Comparison of ENCODE assay signal across 8 cellular contexts in genomic region chr16:1413684-1414531, GRCh38. TPM values are rescaled to one million over a fixed set of nuclear protein-coding genes. Genes with fewer than 3 reads are reported as not detected.
DNase-seq lines count a peak whose midpoint lies in the region; ATAC-seq and TF ChIP-seq lines count a peak whose summit lies in the region.

No MANE protein-coding gene starts in this region.

- peak overlapping the region; percentile 24 for H4K12ac ChIP-seq in trophoblast cell (ENCODE audit: low read depth, low read length)

- peak overlapping the region; percentile 80 for H3K4ac ChIP-seq in trophoblast cell (ENCODE audit: low read depth, low read length)

- H4K8ac ChIP-seq in trophoblast cell (ENCODE audit: low read depth, low read length), result peak overlapping the region; percentile 82

- H2AK5ac ChIP-seq in trophoblast cell (ENCODE audit: low read length), result peak overlapping the region; percentile 4

- no CpG with 5 or more reads among the region's 85 CpGs for WGBS in trophoblast cell (ENCODE audit: extremely low coverage, insufficient coverage, insufficient read length)

- intact Hi-C loops in vagina (cut with DNase I), result loop anchor here (10.0 kb wide), 1 partner anchor 49 kb away; no protein-coding TSS in a partner anchor

- peaks cover 5% of the 10 kb centered on the region for H3K79me2 ChIP-seq in trophoblast cell (ENCODE audit: control insufficient read depth, insufficient read depth, low read length, poor library complexity)

- peak in 2 of 3 experiments; percentile 23 to 29 for TF ChIP-seq CTCF in vagina (IDR thresholded peaks at IDR 0.05)

- peaks cover 8% of the 10 kb centered on the region for H3K79me1 ChIP-seq in trophoblast cell (ENCODE audit: low read length)

- TF ChIP-seq POLR2A in vagina (IDR thresholded peaks at IDR 0.05), result no peak

- peak; percentile 44 for ATAC-seq in HG03439 (IDR thresholded peaks at IDR 0.05; ENCODE audit: unreplicated experiment)

- peak overlapping the region; percentile 97 for H3K4me2 ChIP-seq in trophoblast cell (ENCODE audit: low read length)

- H2BK5ac ChIP-seq in trophoblast cell (ENCODE audit: low read depth, low read length, poor library complexity), result peak overlapping the region; percentile 27

- peak overlapping the region; percentile 5 for H3K9ac ChIP-seq in trophoblast cell (ENCODE audit: low read length)

- H3K9me3 ChIP-seq in trophoblast cell (ENCODE audit: insufficient read depth, low read depth, low read length) (no peaks in the 10 kb centered on the region), vagina (no peaks in the 10 kb centered on the region)

- H2AFZ ChIP-seq in trophoblast cell (ENCODE audit: insufficient read depth, low read length, poor library complexity), result peak overlapping the region; percentile 91

- H2BK12ac ChIP-seq in trophoblast cell (ENCODE audit: low read length), result no peak overlapping the region

- H3K23ac ChIP-seq in trophoblast cell (ENCODE audit: low read length), result no peak overlapping the region

- peak overlapping the region; percentile 79 for H3K18ac ChIP-seq in trophoblast cell (ENCODE audit: low read length)

- peak; percentile 2 for DNase-seq in NCI-H1694 treated with DMSO at 0.1 percent for 48 hours (lab: John Stamatoyannopoulos, UW)
- no peak for DNase-seq in NCI-H1694 (lab: John Stamatoyannopoulos, UW)
- peak; percentile 40 for DNase-seq in RPMI7951 (ENCODE audit: low read depth)
- peak; percentile 52 for DNase-seq in activated gamma-delta T cell treated with anti-CD3 and anti-CD28 coated beads, Interleukin-2, amount 50 U/mL, for 16 hours (ENCODE audit: low read depth)
- peak; percentile 44 for DNase-seq in glomerular visceral epithelial cell (ENCODE audit: extremely low spot score)
- DNase-seq in trophoblast cell, result peak; percentile 19 to 51
- DNase-seq in vagina (ENCODE audit: extremely low spot score in 2 of 2), result no peak

- peak overlapping the region; percentile 12 for H4K91ac ChIP-seq in trophoblast cell (ENCODE audit: low read depth, low read length)

- peak overlapping the region; percentile 70 for H2BK120ac ChIP-seq in trophoblast cell (ENCODE audit: insufficient read depth, low read length, poor library complexity)

- peak overlapping the region; percentile 95 for H3K4me3 ChIP-seq in trophoblast cell (ENCODE audit: low read depth, low read length)
- peak overlapping the region; percentile 96 to 99 for H3K4me3 ChIP-seq in vagina

- H3K27me3 ChIP-seq in trophoblast cell (ENCODE audit: insufficient read depth, low read length) (no peaks in the 10 kb centered on the region), vagina (no peaks in the 10 kb centered on the region)

- no peak overlapping the region for H3K27ac ChIP-seq in trophoblast cell (ENCODE audit: low read depth, low read length)
- H3K27ac ChIP-seq in vagina, result peak overlapping the region; percentile 87

- H3K14ac ChIP-seq in trophoblast cell (ENCODE audit: low read length), result peak overlapping the region; percentile 34

- H3K36me3 ChIP-seq in trophoblast cell (ENCODE audit: control insufficient read depth in 1 of 2, insufficient read depth in 2 of 2, low read length in 2 of 2), result peaks cover 5% of the 10 kb centered on the region in 2 experiments
- peaks cover 0 to 21% of the 10 kb centered on the region in 2 donors for H3K36me3 ChIP-seq in vagina

- H3K4me1 ChIP-seq in trophoblast cell (ENCODE audit: control insufficient read depth in 1 of 2, insufficient read depth in 2 of 2, low read length in 2 of 2) (peaks cover 0 to 2% of the 10 kb centered on the region in 2 experiments), vagina (peaks cover 43% of the 10 kb centered on the region)

RNA-seq across cellular contexts. Expression of gene UNKL, which starts 0.6 kb away (rescaled TPM):
- 4.8 and 8.8 TPM in 2 replicates for total RNA-seq in RPMI7951 (2014; rRNA removed; shearing (Covaris generic))
- 24.9 and 25.4 TPM in 2 replicates for polyA plus RNA-seq in trophoblast cell (2013)
- total RNA-seq in vagina, result 32.9 TPM

RNA-seq across cellular contexts. Expression of gene UQCC4, which starts 6.6 kb away (rescaled TPM):
- 25.1 and 30.1 TPM in 2 replicates for total RNA-seq in RPMI7951 (2014; rRNA removed; shearing (Covaris generic))
- polyA plus RNA-seq in trophoblast cell (2013), result 17.1 and 17.3 TPM in 2 replicates
- total RNA-seq in vagina, result 3.7 TPM

RNA-seq across cellular contexts. Expression of gene PERCC1, which starts 17.0 kb away (rescaled TPM):
- not detected in 2 replicates for total RNA-seq in RPMI7951 (2014; rRNA removed; shearing (Covaris generic))
- polyA plus RNA-seq in trophoblast cell (2013), result not detected in 2 replicates
- total RNA-seq in vagina, result not detected

RNA-seq across cellular contexts. Expression of gene CCDC154, which starts 30.4 kb away (rescaled TPM):
- not detected in 2 replicates for total RNA-seq in RPMI7951 (2014; rRNA removed; shearing (Covaris generic))
- 0.14 and 0.23 TPM in 2 replicates for polyA plus RNA-seq in trophoblast cell (2013)
- not detected for total RNA-seq in vagina

Comparison
In these comparisons a context has a peak if more than half of its experiments do, and no peak if none do; other contexts are left out.
1. DNase-seq: peak in NCI-H1694 treated with DMSO at 0.1 percent for 48 hours (single experiment), RPMI7951 (single experiment), activated gamma-delta T cell treated with anti-CD3 and anti-CD28 coated beads, Interleukin-2, amount 50 U/mL, for 16 hours (single experiment), glomerular visceral epithelial cell (single experiment) and trophoblast cell (2 of 2); none in NCI-H1694 (single experiment) and vagina (0 of 2).